8 cellular contexts compared by ENCODE assay signal in genomic region chr7:23679898-23680416, GRCh38. TPM values are rescaled to one million over a fixed set of nuclear protein-coding genes. Genes with fewer than 3 reads are reported as not detected.
DNase-seq lines count a peak whose midpoint lies in the region; ATAC-seq and TF ChIP-seq lines count a peak whose summit lies in the region.

FAM221A (plus strand) TSS chr7:23680199; CDS start chr7:23680219, 20 bp downstream.

- peak within 1 kb of the TSS; percentile 79 to 83 for H3K4me3 ChIP-seq in CD4-positive, alpha-beta memory T cell (ENCODE audit: low read length in 2 of 2)

- peak within 1 kb of the TSS; percentile 68 for H3K27ac ChIP-seq in CD4-positive, alpha-beta memory T cell (ENCODE audit: low read depth, low read length)

- peaks cover 4% of the 10 kb centered on the region for H3K4me1 ChIP-seq in CD4-positive, alpha-beta memory T cell (ENCODE audit: insufficient read depth, low read length)

- H3K9me3 Mint-ChIP-seq in CD4-positive, alpha-beta memory T cell, result peaks cover 0 to 2% (median 0%) of the 10 kb centered on the region in 8 donors
- no peaks in the 10 kb centered on the region for H3K9me3 Mint-ChIP-seq in activated T-helper 17 cell treated with anti-CD3 and anti-CD28 coated beads, Interleukin-2, amount 50 U/mL, for 72 hours
- peaks cover 1% of the 10 kb centered on the region for H3K9me3 Mint-ChIP-seq in neural crest cell
- no peaks in the 10 kb centered on the region for H3K9me3 Mint-ChIP-seq in stimulated activated naive CD8-positive, alpha-beta T cell treated with anti-CD3 and anti-CD28 coated beads, Interleukin-15, amount 100 ng/mL, for 72 hours

- intact Hi-C loops in CD4-positive, alpha-beta memory T cell (cut with micrococcal nuclease), result loop anchor here (1.0 to 10.0 kb wide), 5 partner anchors 17 to 1445 kb away; partner anchors contain the start of genes CCDC126, CYCS, MALSU1 and PALS2

- peak within 1 kb of the TSS; percentile 93 to 97 (median 96) for H3K4me3 Mint-ChIP-seq in CD4-positive, alpha-beta memory T cell
- H3K4me3 Mint-ChIP-seq in activated T-helper 17 cell treated with anti-CD3 and anti-CD28 coated beads, Interleukin-2, amount 50 U/mL, for 72 hours, result peak within 1 kb of the TSS; percentile 85
- peak within 1 kb of the TSS; percentile 89 for H3K4me3 Mint-ChIP-seq in neural crest cell
- H3K4me3 Mint-ChIP-seq in stimulated activated naive CD8-positive, alpha-beta T cell treated with anti-CD3 and anti-CD28 coated beads, Interleukin-15, amount 100 ng/mL, for 72 hours, result peak within 1 kb of the TSS; percentile 87 to 91

- CTCF ChIA-PET in CD4-positive, alpha-beta memory T cell (lab: Charles Lee; ENCODE audit: partially characterized antibody), result interaction anchor here (0.7 to 5.3 kb wide), 19 partner anchors 8 to 160 kb away, joined by 3 to 39 read pairs (median 4); no protein-coding TSS in a partner anchor

- peaks cover 7 to 30% (median 16%) of the 10 kb centered on the region in 4 donors for H3K4me1 Mint-ChIP-seq in CD4-positive, alpha-beta memory T cell
- no peaks in the 10 kb centered on the region for H3K4me1 Mint-ChIP-seq in activated T-helper 17 cell treated with anti-CD3 and anti-CD28 coated beads, Interleukin-2, amount 50 U/mL, for 72 hours
- H3K4me1 Mint-ChIP-seq in neural crest cell, result peaks cover 10% of the 10 kb centered on the region
- H3K4me1 Mint-ChIP-seq in stimulated activated naive CD8-positive, alpha-beta T cell treated with anti-CD3 and anti-CD28 coated beads, Interleukin-15, amount 100 ng/mL, for 72 hours, result peaks cover 12% of the 10 kb centered on the region

- no peaks in the 10 kb centered on the region for H3K9me3 ChIP-seq in CD4-positive, alpha-beta memory T cell (ENCODE audit: control insufficient read depth in 1 of 2, low read length in 2 of 2)

- H3K27me3 ChIP-seq in CD4-positive, alpha-beta memory T cell (ENCODE audit: insufficient read depth, low read length), result no peaks in the 10 kb centered on the region

- H3K27me3 Mint-ChIP-seq in CD4-positive, alpha-beta memory T cell, result peaks cover 0 to 4% of the 10 kb centered on the region in 2 donors
- peaks cover 7% of the 10 kb centered on the region for H3K27me3 Mint-ChIP-seq in activated T-helper 17 cell treated with anti-CD3 and anti-CD28 coated beads, Interleukin-2, amount 50 U/mL, for 72 hours
- H3K27me3 Mint-ChIP-seq in neural crest cell (ENCODE audit: low read depth), result no peaks in the 10 kb centered on the region
- no peaks in the 10 kb centered on the region for H3K27me3 Mint-ChIP-seq in stimulated activated naive CD8-positive, alpha-beta T cell treated with anti-CD3 and anti-CD28 coated beads, Interleukin-15, amount 100 ng/mL, for 72 hours

- TF ChIP-seq CTCF in neural crest cell (conservative IDR thresholded peaks at IDR 0.05), result peak; percentile 74

- peak within 1 kb of the TSS; percentile 78 to 93 (median 87) for H3K27ac Mint-ChIP-seq in CD4-positive, alpha-beta memory T cell
- H3K27ac Mint-ChIP-seq in activated T-helper 17 cell treated with anti-CD3 and anti-CD28 coated beads, Interleukin-2, amount 50 U/mL, for 72 hours, result no peak within 1 kb of the TSS
- H3K27ac Mint-ChIP-seq in neural crest cell (ENCODE audit: unreplicated experiment), result peak within 1 kb of the TSS; percentile 83
- H3K27ac Mint-ChIP-seq in stimulated activated naive CD8-positive, alpha-beta T cell treated with anti-CD3 and anti-CD28 coated beads, Interleukin-15, amount 100 ng/mL, for 72 hours, result peak within 1 kb of the TSS; percentile 13 to 64

- no peaks in the 10 kb centered on the region for H3K36me3 ChIP-seq in CD4-positive, alpha-beta memory T cell (ENCODE audit: insufficient read depth, low read length)

- POLR2A ChIA-PET in CD4-positive, alpha-beta memory T cell (lab: Charles Lee; ENCODE audit: partially characterized antibody), result interaction anchor here (1.0 to 2.3 kb wide), 2 partner anchors 82 to 1446 kb away, joined by 3 to 17 read pairs; partner anchors contain the start of gene CCDC126

- H3K36me3 Mint-ChIP-seq in CD4-positive, alpha-beta memory T cell, result peaks cover 0 to 8% of the 10 kb centered on the region in 2 donors
- no peaks in the 10 kb centered on the region for H3K36me3 Mint-ChIP-seq in activated T-helper 17 cell treated with anti-CD3 and anti-CD28 coated beads, Interleukin-2, amount 50 U/mL, for 72 hours (ENCODE audit: low read depth)
- H3K36me3 Mint-ChIP-seq in neural crest cell (ENCODE audit: low read depth), result no peaks in the 10 kb centered on the region

- ATAC-seq in GM19438 (IDR thresholded peaks at IDR 0.05; ENCODE audit: low read depth, unreplicated experiment), result peak; percentile 93
- peak; percentile 99 for ATAC-seq in HG03571 (IDR thresholded peaks at IDR 0.05; ENCODE audit: unreplicated experiment)
- ATAC-seq in activated T-helper 17 cell treated with anti-CD3 and anti-CD28 coated beads, Interleukin-2, amount 50 U/mL, for 72 hours (replicated peaks), result peak; percentile 99
- peak; percentile 96 for ATAC-seq in stimulated activated naive CD8-positive, alpha-beta T cell treated with anti-CD3 and anti-CD28 coated beads, Interleukin-15, amount 100 ng/mL, for 72 hours

- peak; percentile 71 to 86 (median 77) for DNase-seq in CD4-positive, alpha-beta memory T cell
- DNase-seq in NOMO-1 (lab: John Stamatoyannopoulos, UW; ENCODE audit: unreplicated experiment in 2 of 2), result peak; percentile 56 to 65
- DNase-seq in fibroblast of the conjunctiva (ENCODE audit: low read depth), result peak; percentile 56
- DNase-seq in neural crest cell (ENCODE audit: low read depth, low spot score), result peak; percentile 65
- peak; percentile 73 to 82 for DNase-seq in stimulated activated naive CD8-positive, alpha-beta T cell treated with anti-CD3 and anti-CD28 coated beads, Interleukin-15, amount 100 ng/mL, for 72 hours

RNA-seq across cellular contexts. Expression of gene FAM221A, which starts in this region (rescaled TPM):
- 1 to 10 TPM; 6.8 to 7.3 TPM for total RNA-seq in CD4-positive, alpha-beta memory T cell
- 1 to 10 TPM; 4.2 to 6.1 TPM for polyA plus RNA-seq in CD4-positive, alpha-beta memory T cell
- total RNA-seq in activated T-helper 17 cell treated with anti-CD3 and anti-CD28 coated beads, Interleukin-2, amount 50 U/mL, for 72 hours, result 1 to 10 TPM; 5.9 to 8.3 TPM
- 10.3 and 11.1 TPM in 2 replicates for total RNA-seq in neural crest cell

Comparison
In these comparisons a context has a peak if more than half of its experiments do, and no peak if none do; other contexts are left out.
1. Peak in every context shown above with its lines: DNase-seq, ATAC-seq, H3K4me3 ChIP-seq and H3K27ac ChIP-seq.